ENCODE assay signal across 1 cellular context in genomic region chr9:101533334-101534187, GRCh38.
TF ChIP-seq lines count a peak whose summit lies in the region.

TSS of gene RNF20 (plus strand) at chr9:101533853. CDS start at chr9:101535424, 1,571 bp downstream.

TF ChIP-seq in HCT116, 20 proteins besides CTCF, POLR2A, EP300 and RAD21 (continued from another document):
- TF ChIP-seq ZBTB33 (IDR thresholded peaks at IDR 0.05; ENCODE audit: extremely low read depth, insufficient replicate concordance, low read length) = no peak
- peak; percentile 27 for TF ChIP-seq YY1 (IDR thresholded peaks at IDR 0.05; ENCODE audit: extremely low read depth, insufficient replicate concordance, low read depth, low read length)
- TF ChIP-seq ATF3 (IDR thresholded peaks at IDR 0.05) = no peak
- peak; percentile 77 for TF ChIP-seq ZFX (IDR thresholded peaks at IDR 0.05)
